Comparison of ENCODE assay signal across 9 cellular contexts in the genomic region with DNA sequence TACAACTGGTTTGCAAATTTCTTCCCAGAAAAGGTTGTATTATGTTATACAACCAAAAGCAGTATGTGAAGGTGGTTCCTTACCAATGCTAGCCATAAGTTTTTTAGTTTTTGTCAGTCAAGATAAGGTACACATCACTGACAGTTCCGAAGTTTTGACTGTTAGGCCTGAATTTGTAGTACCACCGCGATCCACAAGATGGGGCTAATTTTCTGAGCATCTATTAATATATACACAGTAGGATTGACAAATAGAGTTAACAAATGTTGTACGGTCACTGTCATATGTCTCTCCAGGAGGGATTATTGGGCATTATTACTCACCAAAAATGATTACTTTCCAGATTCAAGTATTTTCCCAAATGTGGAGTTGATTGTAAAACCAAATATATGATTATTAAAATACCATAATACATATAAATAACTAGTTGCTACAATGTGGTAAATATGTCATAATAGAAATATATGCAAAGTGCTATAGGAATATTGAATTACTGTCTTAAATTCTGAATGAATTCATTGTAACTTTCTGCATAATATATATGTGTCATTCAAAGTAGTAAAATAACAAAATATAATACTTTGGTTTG. TPM values are rescaled to one million over a fixed set of nuclear protein-coding genes. Genes with fewer than 3 reads are reported as not detected.
A peak's percentile ranks its signal among the peaks of the same experiment; 100 is the strongest.
DNase-seq lines count a peak whose midpoint lies in the region; ATAC-seq and TF ChIP-seq lines count a peak whose summit lies in the region.
"Had no signal": no experiment of that assay in that cellular context is flagged by ENCODE, and none has a peak within 500 bp of the region (broad histone marks: within the 10 kb centered on the region; RNA-seq: fewer than 3 reads in every experiment).

No MANE protein-coding gene starts in this region.

- H3K27ac Mint-ChIP-seq in glutamatergic neuron (ENCODE audit: unreplicated experiment): no peak overlapping the region
- H3K27ac Mint-ChIP-seq: dendritic cell treated with granulocyte-macrophage colony-stimulating factor and Interleukin-4, amounts not matched to agents 40 ng/mL and 50 ng/mL, for 4 days had no signal

- peak; percentile 62; the same call in 2 of the 3 replicates for ATAC-seq in DND-41 (ENCODE audit: insufficient read depth, low read depth)
- ATAC-seq in GM19452 (IDR thresholded peaks at IDR 0.05; ENCODE audit: unreplicated experiment): peak; percentile 84
- peak; percentile 75 for ATAC-seq in HG03469 (IDR thresholded peaks at IDR 0.05; ENCODE audit: unreplicated experiment)

- H3K9me2 ChIP-seq in OCI-LY7 (ENCODE audit: insufficient read depth, low read length): no peaks in the 10 kb centered on the region

- intact Hi-C loops in OCI-LY7 (cut with micrococcal nuclease; ENCODE audit: unreplicated experiment): loop anchor here (2.0 kb wide), 2 partner anchors 21 to 243 kb away; no protein-coding TSS in a partner anchor

- H3K4me3 ChIP-seq in DND-41 (ENCODE audit: low read depth in 1 of 2, low read length in 2 of 2): no peak overlapping the region
- no peak overlapping the region for H3K4me3 ChIP-seq in OCI-LY7 (ENCODE audit: low read depth, low read length, poor library complexity, severe bottlenecking)

- POLR2A ChIA-PET in OCI-LY7 (lab: Charles Lee): no interaction called here

- no peaks in the 10 kb centered on the region for H3K36me3 Mint-ChIP-seq in glutamatergic neuron (ENCODE audit: unreplicated experiment)

- no peaks in the 10 kb centered on the region for H3K4me1 Mint-ChIP-seq in glutamatergic neuron (ENCODE audit: low read depth, unreplicated experiment)

- no TSS peak for BruUV-seq in OCI-LY7 (replicated peaks; lab: Mats Ljungman, UMichigan)

- H3K9me3 ChIP-seq in DND-41 (ENCODE audit: insufficient read depth, low read length, severe bottlenecking) (no peaks in the 10 kb centered on the region), OCI-LY7 (ENCODE audit: low read length) (no peaks in the 10 kb centered on the region)

- H3K4me3 Mint-ChIP-seq in glutamatergic neuron (ENCODE audit: unreplicated experiment): no peak overlapping the region
- H3K4me3 Mint-ChIP-seq: dendritic cell treated with granulocyte-macrophage colony-stimulating factor and Interleukin-4, amounts not matched to agents 40 ng/mL and 50 ng/mL, for 4 days had no signal

- no peaks in the 10 kb centered on the region for H3K4me1 ChIP-seq in DND-41 (ENCODE audit: insufficient read depth, low read length)
- no peaks in the 10 kb centered on the region for H3K4me1 ChIP-seq in OCI-LY7 (ENCODE audit: insufficient read depth, low read length, poor library complexity, severe bottlenecking)

- H3K9ac ChIP-seq in DND-41 (ENCODE audit: low read depth, low read length): no peak overlapping the region

- H3K4me2 ChIP-seq in DND-41 (ENCODE audit: insufficient read depth, low read length): no peak overlapping the region
- H3K4me2 ChIP-seq in OCI-LY7 (ENCODE audit: low read length): no peak overlapping the region

- H3K27ac ChIP-seq in DND-41 (ENCODE audit: low read length) (no peak overlapping the region), OCI-LY7 (ENCODE audit: low read depth, low read length, poor library complexity, severe bottlenecking) (no peak overlapping the region)

- peak; percentile 75 for TF ChIP-seq CTCF in DND-41 (IDR thresholded peaks at IDR 0.05; ENCODE audit: borderline replicate concordance, extremely low read depth, low read length, poor library complexity, severe bottlenecking)
- TF ChIP-seq CTCF in OCI-LY7 (conservative IDR thresholded peaks at IDR 0.05; ENCODE audit: low read length): peak; percentile 94
- TF ChIP-seq CTCF in glutamatergic neuron (IDR thresholded peaks at IDR 0.05; ENCODE audit: partially characterized antibody, unreplicated experiment): peak; percentile 90

- no peaks in the 10 kb centered on the region for H3K27me3 ChIP-seq in DND-41 (ENCODE audit: insufficient read depth, low read length, poor library complexity)

- H3K36me3 ChIP-seq in DND-41 (ENCODE audit: insufficient read depth, low read length): no peaks in the 10 kb centered on the region
- H3K36me3 ChIP-seq in OCI-LY7 (ENCODE audit: insufficient read depth, low read length): no peaks in the 10 kb centered on the region

- no peaks in the 10 kb centered on the region for H4K20me1 ChIP-seq in DND-41 (ENCODE audit: insufficient read depth, low read length)
- H4K20me1 ChIP-seq in OCI-LY7 (ENCODE audit: insufficient read depth, low read length): no peaks in the 10 kb centered on the region

- CTCF ChIA-PET in OCI-LY7 (lab: Charles Lee; ENCODE audit: unreplicated experiment): no interaction called here

- H2AFZ ChIP-seq in DND-41 (ENCODE audit: low read depth, low read length) (no peak overlapping the region), OCI-LY7 (ENCODE audit: low read length) (no peak overlapping the region)

- H3K9me3 Mint-ChIP-seq in glutamatergic neuron (ENCODE audit: unreplicated experiment): no peaks in the 10 kb centered on the region
- H3K9me3 Mint-ChIP-seq: dendritic cell treated with granulocyte-macrophage colony-stimulating factor and Interleukin-4, amounts not matched to agents 40 ng/mL and 50 ng/mL, for 4 days had no signal

- peak; percentile 53 for DNase-seq in DND-41
- peak; percentile 48 for DNase-seq in OCI-LY7 (ENCODE audit: low spot score)
- peak; percentile 48 for DNase-seq in activated naive CD4-positive, alpha-beta T cell treated with Interleukin-2 at 50 U/mL for 16 hours
- DNase-seq in glutamatergic neuron: peak; percentile 66
- DNase-seq in putamen (ENCODE audit: low spot score): peak; percentile 19
- DNase-seq in NCI-H1048 (lab: John Stamatoyannopoulos, UW): no peak

- H3K79me2 ChIP-seq in DND-41 (ENCODE audit: insufficient read depth, low read length) (no peaks in the 10 kb centered on the region), OCI-LY7 (ENCODE audit: insufficient read depth, low read depth, low read length) (no peaks in the 10 kb centered on the region)

- H3K27me3 Mint-ChIP-seq in glutamatergic neuron (ENCODE audit: unreplicated experiment): peaks cover 2% of the 10 kb centered on the region
- H3K27me3 Mint-ChIP-seq: dendritic cell treated with granulocyte-macrophage colony-stimulating factor and Interleukin-4, amounts not matched to agents 40 ng/mL and 50 ng/mL, for 4 days had no signal

RNA-seq across cellular contexts. Expression of gene LRRC19, which starts 28.4 kb away (rescaled TPM):
- not detected in 2 replicates for total RNA-seq in OCI-LY7 (2014; rRNA removed; shearing (Covaris generic))
- total RNA-seq in OCI-LY7 (2022) (not detected in 2 replicates), glutamatergic neuron (ENCODE audit: unreplicated experiment) (not detected)
